18 cellular contexts compared by ENCODE assay signal in the genomic region with DNA sequence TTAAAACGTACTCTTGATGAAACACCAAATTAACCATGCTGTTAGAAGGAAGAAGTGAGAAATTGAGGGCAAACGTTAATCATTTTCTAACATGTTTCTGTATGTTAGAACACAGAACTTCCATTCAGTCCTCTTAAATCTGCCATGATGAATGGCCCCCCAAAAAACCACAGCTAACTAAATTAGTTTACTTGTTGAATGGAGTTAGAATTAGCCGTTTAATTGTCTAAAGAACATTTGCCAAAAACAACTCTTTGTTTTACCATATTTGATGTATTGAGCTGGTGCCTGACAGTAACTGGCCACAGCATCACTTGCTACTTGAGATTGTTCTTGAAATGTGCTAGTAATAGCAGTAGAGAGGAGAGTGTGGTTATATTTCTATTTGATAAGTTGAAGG. TPM values are rescaled to one million over a fixed set of nuclear protein-coding genes. Genes with fewer than 3 reads are reported as not detected.
DNase-seq lines count a peak whose midpoint lies in the region; ATAC-seq and TF ChIP-seq lines count a peak whose summit lies in the region.
"Had no signal": no experiment of that assay in that cellular context is flagged by ENCODE, and none has a peak within 500 bp of the region (broad histone marks: within the 10 kb centered on the region; RNA-seq: fewer than 3 reads in every experiment).

No MANE protein-coding gene starts in this region.

- no peaks in the 10 kb centered on the region for H3K36me3 ChIP-seq in left lung
- H3K36me3 ChIP-seq in colonic mucosa, result no peaks in the 10 kb centered on the region
- H3K36me3 ChIP-seq in heart left ventricle, result peaks cover 0 to 6% (median 0%) of the 10 kb centered on the region in 9 donors
- H3K36me3 ChIP-seq: adrenal gland, BLaER1, HAP-1 had no signal

- no peak for TF ChIP-seq POLR2A in heart left ventricle (IDR thresholded peaks at IDR 0.05)

- H3K27me3 ChIP-seq in left lung (no peaks in the 10 kb centered on the region), colonic mucosa (no peaks in the 10 kb centered on the region), heart left ventricle (no peaks in the 10 kb centered on the region)
- H3K27me3 ChIP-seq: adrenal gland, BLaER1, MG63, spleen had no signal

- H3K9me3 ChIP-seq in left lung (no peaks in the 10 kb centered on the region), colonic mucosa (no peaks in the 10 kb centered on the region), heart left ventricle (no peaks in the 10 kb centered on the region)
- H3K9me3 ChIP-seq: adrenal gland, BLaER1, HAP-1, MG63, spleen had no signal

- WGBS in heart left ventricle, 4 donors, result 59 to 79% (median 64%) methylated on average over 3 of the region's 3 CpGs

- intact Hi-C loops in left lung (cut with DNase I), result no loop called here
- intact Hi-C loops in colonic mucosa (cut with DNase I), result no loop called here
- intact Hi-C loops in heart left ventricle (cut with DNase I), result no loop called here

- H3K27ac ChIP-seq in left lung (no peak overlapping the region), colonic mucosa (no peak overlapping the region), heart left ventricle (no peak overlapping the region)
- H3K27ac ChIP-seq: adrenal gland, BLaER1 had no signal

- H3K9ac ChIP-seq in colonic mucosa (ENCODE audit: low read depth in 2 of 2, low read length in 2 of 2), result no peak overlapping the region
- H3K9ac ChIP-seq: BLaER1 had no signal

- no peak overlapping the region for H3K4me3 ChIP-seq in left lung
- H3K4me3 ChIP-seq in colonic mucosa, result no peak overlapping the region
- no peak overlapping the region for H3K4me3 ChIP-seq in heart left ventricle
- H3K4me3 ChIP-seq: adrenal gland, BLaER1, HAP-1, MG63, spleen had no signal

- no peak for TF ChIP-seq CTCF in left lung (IDR thresholded peaks at IDR 0.05)
- no peak for TF ChIP-seq CTCF in colonic mucosa (IDR thresholded peaks at IDR 0.05)
- TF ChIP-seq CTCF in heart left ventricle (IDR thresholded peaks at IDR 0.05), result no peak

- DNase-seq in left lung (no peak), NCI-H187 (lab: John Stamatoyannopoulos, UW) (no peak), colonic mucosa (no peak), heart left ventricle (no peak), NCI-H1694 treated with DMSO at 0.1 percent for 48 hours (lab: John Stamatoyannopoulos, UW) (no peak)
- DNase-seq: activated CD4-positive, alpha-beta T cell treated with anti-CD3 and anti-CD28 coated beads for 4 hours; activated T-cell treated with anti-CD3 and anti-CD28 coated beads, Interleukin-2, amount 50 U/mL, for 4 hours; adrenal gland; central memory CD4-positive, alpha-beta T cell; DMS53; MG63; NCI-H2081; spleen had no signal

- peaks cover 0 to 16% of the 10 kb centered on the region in 2 donors for H3K4me1 ChIP-seq in left lung
- no peaks in the 10 kb centered on the region for H3K4me1 ChIP-seq in colonic mucosa
- peaks cover 0 to 17% (median 0%) of the 10 kb centered on the region in 12 donors for H3K4me1 ChIP-seq in heart left ventricle
- H3K4me1 ChIP-seq: adrenal gland had no signal

- ATAC-seq in GM18861 (IDR thresholded peaks at IDR 0.05; ENCODE audit: unreplicated experiment), result peak; percentile 72
- peak; percentile 52 for ATAC-seq in GM21737 (IDR thresholded peaks at IDR 0.05; ENCODE audit: unreplicated experiment)
- ATAC-seq in HG03432 (IDR thresholded peaks at IDR 0.05; ENCODE audit: unreplicated experiment), result peak; percentile 61
- ATAC-seq in left lung, result peak; percentile 45
- ATAC-seq in heart left ventricle, result no peak
- ATAC-seq: activated T-cell treated with anti-CD3 and anti-CD28 coated beads, Interleukin-2, amount 50 U/mL, for 4 hours had no signal

RNA-seq across cellular contexts. Expression of gene CCNYL1, which starts 12.7 kb away (rescaled TPM):
- 10 to 100 TPM; 20.6 to 33.2 TPM for total RNA-seq in left lung
- total RNA-seq in colonic mucosa, result 10 to 100 TPM; 19.9 to 33.1 TPM
- total RNA-seq in heart left ventricle, result 10 to 100 TPM in 5 of 9 donors, 1 to 10 TPM in 4; 4.5 to 17.5 (median 10.9) TPM
- 10 to 100 TPM in 1 of 2 donors, 1 to 10 TPM in 1; 3.9 to 11.1 TPM for polyA plus RNA-seq in heart left ventricle

RNA-seq across cellular contexts. Expression of gene FZD5, which starts 45.6 kb away (rescaled TPM):
- total RNA-seq in left lung, result 10 to 100 TPM; 31.9 to 33.8 TPM
- 100 to 1,000 TPM; 103 to 119 TPM for total RNA-seq in colonic mucosa
- total RNA-seq in heart left ventricle, result 1 to 10 TPM; 3.3 to 8.7 (median 4.5) TPM
- 1 to 10 TPM in 1 of 2 donors, under 1 TPM in 1; 0.95 to 4.6 TPM for polyA plus RNA-seq in heart left ventricle

Comparison
In these comparisons a context has a peak if more than half of its experiments do, and no peak if none do; other contexts are left out.
1. ATAC-seq: peak in GM18861 (single experiment), GM21737 (single experiment), HG03432 (single experiment) and left lung (single experiment); none in heart left ventricle (0 of 4).